8 cellular contexts compared by ENCODE assay signal in the genomic region with DNA sequence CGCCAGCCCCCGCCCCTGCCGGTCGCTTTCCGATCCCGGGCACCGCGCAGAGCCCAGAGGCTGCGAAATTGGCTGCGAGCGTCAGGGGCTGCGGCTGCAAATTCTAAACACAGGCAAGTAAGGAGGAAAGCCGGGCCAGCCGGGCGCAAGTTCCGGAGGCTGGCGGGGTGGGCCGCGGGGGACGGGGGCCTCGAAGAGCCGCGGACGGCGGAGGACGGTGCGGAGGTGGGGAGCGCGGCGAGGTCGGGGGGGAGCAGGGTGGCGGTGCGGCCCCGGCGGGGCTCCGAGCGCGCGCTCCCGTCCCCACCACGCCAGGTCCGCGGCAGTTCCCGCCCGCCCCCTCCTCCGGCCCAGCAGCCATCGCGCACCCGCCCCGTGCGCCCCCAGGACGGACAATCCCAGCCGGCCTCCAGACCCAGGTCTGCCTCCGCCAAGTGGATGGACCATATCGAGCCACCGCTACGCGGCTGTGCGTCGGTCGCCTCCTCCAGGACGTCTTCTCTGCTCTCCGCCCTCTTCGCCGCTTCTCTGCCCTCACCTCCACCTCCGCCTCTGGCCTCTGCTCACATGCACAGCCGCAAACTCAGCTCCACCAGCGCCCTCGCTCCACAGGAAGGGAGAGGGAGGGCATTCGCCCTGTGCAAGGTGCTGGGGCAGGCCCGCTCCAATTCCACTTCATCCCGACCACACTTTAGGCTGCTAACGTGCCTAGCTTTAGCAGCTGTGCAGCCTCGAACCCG. TPM values are rescaled to one million over a fixed set of nuclear protein-coding genes. Genes with fewer than 3 reads are reported as not detected.
A peak's percentile ranks its signal among the peaks of the same experiment; 100 is the strongest.
DNase-seq lines count a peak whose midpoint lies in the region; ATAC-seq and TF ChIP-seq lines count a peak whose summit lies in the region.

No MANE protein-coding gene starts in this region.

- H3K4me3 Mint-ChIP-seq in CD8-positive, alpha-beta T cell: peak overlapping the region; percentile 85
- peak overlapping the region; percentile 81 to 91 (median 82) for H3K4me3 Mint-ChIP-seq in nephron

- H3K27me3 ChIP-seq in CD8-positive, alpha-beta T cell (ENCODE audit: insufficient read depth, low read length): peaks cover 3% of the 10 kb centered on the region
- H3K27me3 ChIP-seq in effector memory CD4-positive, alpha-beta T cell (replicated peaks; ENCODE audit: control insufficient read depth, insufficient read depth, low read length, poor library complexity, severe bottlenecking): peaks cover 27% of the 10 kb centered on the region

- no peak overlapping the region for H3K27ac ChIP-seq in CD8-positive, alpha-beta T cell (ENCODE audit: low read depth, low read length)
- peak overlapping the region; percentile 73 for H3K27ac ChIP-seq in RWPE1
- H3K27ac ChIP-seq in effector memory CD4-positive, alpha-beta T cell (ENCODE audit: insufficient read depth, low read length, poor library complexity, severe bottlenecking): no peak overlapping the region

- no peak for TF ChIP-seq CTCF in CD8-positive, alpha-beta T cell (IDR thresholded peaks at IDR 0.05)
- no peak for TF ChIP-seq CTCF in RWPE1 (conservative IDR thresholded peaks at IDR 0.05; ENCODE audit: low read depth)
- TF ChIP-seq CTCF in nephron (IDR thresholded peaks at IDR 0.05; ENCODE audit: unreplicated experiment in 3 of 3): no peak

- POLR2A ChIA-PET in CD8-positive, alpha-beta T cell (lab: Charles Lee): no interaction called here
- POLR2A ChIA-PET in RWPE1 (lab: Yijun Ruan, JAX; ENCODE audit: low non-redundant PET): no interaction called here

- intact Hi-C loops in CD8-positive, alpha-beta T cell (cut with DNase I, micrococcal nuclease): no loop called here

- H3K27ac Mint-ChIP-seq in CD8-positive, alpha-beta T cell: no peak overlapping the region
- no peak overlapping the region for H3K27ac Mint-ChIP-seq in nephron

- TF ChIP-seq POLR2A in GM18505 (IDR thresholded peaks at IDR 0.05; ENCODE audit: borderline replicate concordance, extremely low read depth, insufficient read depth, insufficient read length): no peak

- peak overlapping the region; percentile 49 for H3K4me3 ChIP-seq in CD8-positive, alpha-beta T cell (ENCODE audit: low read depth, low read length)
- peak overlapping the region; percentile 36 for H3K4me3 ChIP-seq in effector memory CD4-positive, alpha-beta T cell (ENCODE audit: insufficient read depth, low read depth, low read length, poor library complexity, severe bottlenecking)

- CTCF ChIA-PET in CD8-positive, alpha-beta T cell (lab: Charles Lee): no interaction called here
- CTCF ChIA-PET in RWPE1 (lab: Yijun Ruan, JAX): interaction anchor here (0.6 to 1.5 kb wide), 2 partner anchors 36 to 142 kb away, joined by 3 to 4 read pairs; no protein-coding TSS in a partner anchor

- H3K4me1 Mint-ChIP-seq in CD8-positive, alpha-beta T cell (ENCODE audit: low read depth): peaks cover 28% of the 10 kb centered on the region
- H3K4me1 Mint-ChIP-seq in nephron: peaks cover 25% of the 10 kb centered on the region

- no peaks in the 10 kb centered on the region for H3K36me3 Mint-ChIP-seq in CD8-positive, alpha-beta T cell
- no peaks in the 10 kb centered on the region for H3K36me3 Mint-ChIP-seq in nephron (ENCODE audit: low read depth)

- peaks cover 42% of the 10 kb centered on the region for H3K27me3 Mint-ChIP-seq in CD8-positive, alpha-beta T cell (ENCODE audit: low read depth)
- peaks cover 75% of the 10 kb centered on the region for H3K27me3 Mint-ChIP-seq in nephron (ENCODE audit: low read depth)

- no peaks in the 10 kb centered on the region for H3K9me3 ChIP-seq in CD8-positive, alpha-beta T cell (ENCODE audit: low read length)
- no peaks in the 10 kb centered on the region for H3K9me3 ChIP-seq in effector memory CD4-positive, alpha-beta T cell (ENCODE audit: control insufficient read depth, low read length)

- peaks cover 32% of the 10 kb centered on the region for H3K4me1 ChIP-seq in CD8-positive, alpha-beta T cell (ENCODE audit: insufficient read depth, low read length)
- peaks cover 18% of the 10 kb centered on the region for H3K4me1 ChIP-seq in effector memory CD4-positive, alpha-beta T cell (ENCODE audit: control insufficient read depth, insufficient read depth, low read length, poor library complexity, severe bottlenecking)

- DNase-seq in CD8-positive, alpha-beta T cell: peak in 3 of 7 experiments; percentile 20 to 64 (median 24)
- DNase-seq in RWPE1 (ENCODE audit: low spot score) (peak; percentile 23), ureter (ENCODE audit: low spot score) (no peak), NCI-H226 (no peak)
- no peak for DNase-seq in effector memory CD4-positive, alpha-beta T cell

- ATAC-seq in CD8-positive, alpha-beta T cell: peak; percentile 51
- ATAC-seq in HG03159 (IDR thresholded peaks at IDR 0.05; ENCODE audit: unreplicated experiment): no peak
- ATAC-seq in GM18505 (IDR thresholded peaks at IDR 0.05; ENCODE audit: unreplicated experiment): no peak

- H3K9me3 Mint-ChIP-seq in CD8-positive, alpha-beta T cell: no peaks in the 10 kb centered on the region
- no peaks in the 10 kb centered on the region for H3K9me3 Mint-ChIP-seq in nephron

- no peaks in the 10 kb centered on the region for H3K36me3 ChIP-seq in CD8-positive, alpha-beta T cell (ENCODE audit: insufficient read depth, low read length)
- no peaks in the 10 kb centered on the region for H3K36me3 ChIP-seq in effector memory CD4-positive, alpha-beta T cell (ENCODE audit: control insufficient read depth, insufficient read depth, low read length)

RNA-seq across cellular contexts. Expression of gene ELFN2, which starts 7.2 kb away (rescaled TPM):
- total RNA-seq in CD8-positive, alpha-beta T cell: not detected
- 0.10 TPM for total RNA-seq in ureter
